8 cellular contexts compared by ENCODE assay signal in the genomic region with DNA sequence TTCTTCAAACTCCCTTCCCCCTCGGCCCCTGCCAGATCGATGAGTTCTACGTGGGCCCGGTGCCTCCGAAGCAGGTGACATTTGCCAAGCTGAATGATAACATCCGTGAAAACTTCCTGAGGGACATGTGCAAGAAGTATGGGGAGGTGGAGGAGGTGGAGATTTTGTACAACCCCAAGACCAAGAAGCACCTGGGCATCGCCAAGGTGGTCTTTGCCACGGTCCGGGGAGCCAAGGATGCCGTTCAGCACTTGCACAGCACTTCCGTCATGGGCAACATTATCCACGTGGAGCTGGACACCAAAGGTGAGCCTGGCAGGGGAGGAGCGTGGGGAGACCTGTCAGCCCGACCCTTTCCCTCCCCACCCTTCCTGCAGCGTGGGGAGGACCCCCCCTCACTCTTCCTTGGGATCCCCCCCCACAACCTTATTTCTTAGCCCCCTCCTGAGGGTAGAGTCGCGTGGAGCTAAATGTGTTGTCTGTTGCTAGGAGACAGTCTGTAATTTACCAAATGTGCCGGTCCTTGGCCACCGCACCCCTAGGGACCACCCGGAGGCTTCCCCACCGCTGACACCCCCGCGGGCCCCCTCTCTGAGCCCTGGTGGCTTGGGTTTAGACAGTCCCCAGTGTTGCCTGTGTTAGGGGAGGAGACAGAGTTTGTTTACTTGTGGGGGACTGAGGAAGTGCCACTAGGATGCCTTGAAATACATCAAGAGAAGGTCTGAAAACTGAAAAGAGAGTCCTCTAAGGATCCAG. TPM values are rescaled to one million over a fixed set of nuclear protein-coding genes. Genes with fewer than 3 reads are reported as not detected.
DNase-seq lines count a peak whose midpoint lies in the region; ATAC-seq and TF ChIP-seq lines count a peak whose summit lies in the region.

No MANE protein-coding gene starts in this region.

- H3K9me3 ChIP-seq in BLaER1 (no peaks in the 10 kb centered on the region), IMR-90 (ENCODE audit: control insufficient read depth, insufficient read depth, low read length) (no peaks in the 10 kb centered on the region), mesodermal cell (ENCODE audit: control insufficient read depth, low read length) (no peaks in the 10 kb centered on the region), aorta (ENCODE audit: control insufficient read depth, low read length) (no peaks in the 10 kb centered on the region)

- in situ Hi-C loops in IMR-90 (cut with MboI; ENCODE audit: low sequenced_read_pairs) = no loop called here

- H3K4me3 ChIP-seq in BLaER1 (peak overlapping the region; percentile 96), IMR-90 (ENCODE audit: insufficient read depth, low read depth, low read length) (peak overlapping the region; percentile 53), mesodermal cell (ENCODE audit: extremely low read depth, insufficient read depth, low read length, poor library complexity, severe bottlenecking) (peak overlapping the region; percentile 78), aorta (ENCODE audit: low read length in 2 of 2) (peak overlapping the region; percentile 97 to 98)

- peak overlapping the region; percentile 100 for H3K27ac ChIP-seq in BLaER1
- H3K27ac ChIP-seq in IMR-90 (ENCODE audit: insufficient read depth, low read length) = peak overlapping the region; percentile 19
- H3K27ac ChIP-seq in mesodermal cell (ENCODE audit: low read depth, low read length, severe bottlenecking) = peak overlapping the region; percentile 67
- no peak overlapping the region for H3K27ac ChIP-seq in aorta (ENCODE audit: low read depth in 1 of 2, low read length in 2 of 2)

- no TSS peak for BruUV-seq in IMR-90 (replicated peaks; lab: Mats Ljungman, UMichigan)

- peaks cover 0 to 6% (median 0%) of the 10 kb centered on the region in 5 experiments for H3K9me3 Mint-ChIP-seq in brain

- peak overlapping the region; percentile 29 for H2AFZ ChIP-seq in IMR-90 (replicated peaks; ENCODE audit: low read length, poor library complexity)

- peaks cover 16% of the 10 kb centered on the region for H3K27me3 Mint-ChIP-seq in brain

- H3K36me3 ChIP-seq in BLaER1 (peaks cover 36% of the 10 kb centered on the region), IMR-90 (ENCODE audit: control insufficient read depth, insufficient read depth, low read length) (peaks cover 34% of the 10 kb centered on the region), mesodermal cell (ENCODE audit: control insufficient read depth, insufficient read depth, low read length) (peaks cover 46% of the 10 kb centered on the region), aorta (ENCODE audit: control insufficient read depth in 1 of 2, insufficient read depth in 2 of 2, low read length in 1 of 2) (peaks cover 4 to 8% of the 10 kb centered on the region in 2 donors)

- H3K9ac ChIP-seq in BLaER1 (peak overlapping the region; percentile 100), IMR-90 (ENCODE audit: low read depth, low read length) (peak overlapping the region; percentile 91)

- ATAC-seq in IMR-90 (ENCODE audit: low read depth) (no peak), aorta (ENCODE audit: low FRiP score) (no peak), GM19467 (IDR thresholded peaks at IDR 0.05; ENCODE audit: unreplicated experiment) (no peak), GM18517 (IDR thresholded peaks at IDR 0.05; ENCODE audit: unreplicated experiment) (no peak)

- dilution Hi-C loops in IMR-90 (cut with HindIII; ENCODE audit: low sequenced_read_pairs, unreplicated experiment) = no loop called here

- peak overlapping the region; percentile 44; the same call in 1 of the 2 replicates for H3K23ac ChIP-seq in IMR-90 (ENCODE audit: low read depth, low read length)

- peak overlapping the region; percentile 20; the same call in 1 of the 2 replicates for H3K56ac ChIP-seq in IMR-90 (ENCODE audit: extremely low read depth, insufficient read depth, low read length)

- no peak overlapping the region for H2BK20ac ChIP-seq in IMR-90 (ENCODE audit: low read depth, low read length)

- peak overlapping the region; percentile 20 for H2AK9ac ChIP-seq in IMR-90 (replicated peaks; ENCODE audit: low read depth, low read length, poor library complexity)

- POLR2A ChIA-PET in IMR-90 (lab: Charles Lee; ENCODE audit: unreplicated experiment) = interaction anchor here (0.5 to 0.6 kb wide), 2 partner anchors 115 to 449 kb away, joined by 3 to 7 read pairs; no protein-coding TSS in a partner anchor

- H3K9me1 ChIP-seq in IMR-90 (ENCODE audit: insufficient read depth, low read length) = no peaks in the 10 kb centered on the region

- peaks cover 33% of the 10 kb centered on the region for H3K36me3 Mint-ChIP-seq in brain

- H3K4me1 ChIP-seq in BLaER1 (peaks cover 42% of the 10 kb centered on the region), IMR-90 (ENCODE audit: control insufficient read depth, insufficient read depth, low read length) (peaks cover 14% of the 10 kb centered on the region), mesodermal cell (ENCODE audit: control insufficient read depth, insufficient read depth, low read length, poor library complexity, severe bottlenecking) (peaks cover 11% of the 10 kb centered on the region), aorta (ENCODE audit: control insufficient read depth in 1 of 2, insufficient read depth in 2 of 2, low read length in 2 of 2) (no peaks in the 10 kb centered on the region)

- no peak for TF ChIP-seq POLR2A in IMR-90 (IDR thresholded peaks at IDR 0.05; ENCODE audit: low read depth, low read length)

- H3K4me3 Mint-ChIP-seq in brain = peak overlapping the region; percentile 86 to 97 (median 88)

- H3K18ac ChIP-seq in IMR-90 (ENCODE audit: low read depth, low read length) = no peak overlapping the region

- no peak overlapping the region for H2BK15ac ChIP-seq in IMR-90 (ENCODE audit: low read depth, low read length)

- intact Hi-C loops in IMR-90 (cut with micrococcal nuclease) = no loop called here
- intact Hi-C loops in aorta (cut with DNase I) = no loop called here

- peaks cover 42% of the 10 kb centered on the region for H3K4me1 Mint-ChIP-seq in brain

- TF ChIP-seq RAD21 in IMR-90 (IDR thresholded peaks at IDR 0.05; ENCODE audit: low read length) = no peak

- CTCF ChIA-PET in IMR-90 (lab: Yijun Ruan, JAX) = interaction anchor here (0.6 kb wide), 1 partner anchor 130 kb away, joined by 4 read pairs; no protein-coding TSS in a partner anchor

- no peak overlapping the region for H2BK5ac ChIP-seq in IMR-90 (ENCODE audit: low read depth, low read length, poor library complexity, severe bottlenecking)

- H4K20me1 ChIP-seq in BLaER1 = peaks cover 54% of the 10 kb centered on the region
- peaks cover 31% of the 10 kb centered on the region for H4K20me1 ChIP-seq in IMR-90 (ENCODE audit: insufficient read depth, low read length)

- peak overlapping the region; percentile 60; the same call in 1 of the 2 replicates for H2AK5ac ChIP-seq in IMR-90 (ENCODE audit: low read depth, low read length)

- no peak overlapping the region for H3K4ac ChIP-seq in IMR-90 (ENCODE audit: low read depth, low read length)

- DNase-seq in IMR-90 (no peak), aorta (peak in 1 of 2 donors; percentile 48), DMS 273 treated with DMSO at 0.1 percent for 48 hours (lab: John Stamatoyannopoulos, UW) (no peak)

- H3K4me2 ChIP-seq in BLaER1 (peak overlapping the region; percentile 93), IMR-90 (ENCODE audit: low read depth, low read length) (peak overlapping the region; percentile 91)

- H4K91ac ChIP-seq in IMR-90 (ENCODE audit: insufficient read depth, low read depth, low read length) = 0 out of 2 replicates have a peak overlapping the region, but pooled peaks have one; percentile 0

- TF ChIP-seq CTCF in IMR-90 (conservative IDR thresholded peaks at IDR 0.05; ENCODE audit: low read depth, low read length) = no peak
- no peak for TF ChIP-seq CTCF in brain (conservative IDR thresholded peaks at IDR 0.05)

- peaks cover 7 to 53% of the 10 kb centered on the region in 2 experiments; a peak in 3 of 4 replicates for H3K79me1 ChIP-seq in IMR-90 (ENCODE audit: low read depth in 1 of 2, low read length in 2 of 2)

- H3K27ac Mint-ChIP-seq in brain = peak overlapping the region; percentile 48 to 99 (median 92)

- H3K27me3 ChIP-seq in BLaER1 (no peaks in the 10 kb centered on the region), IMR-90 (ENCODE audit: control insufficient read depth, insufficient read depth, low read length) (no peaks in the 10 kb centered on the region), aorta (ENCODE audit: control insufficient read depth in 1 of 2, insufficient read depth in 2 of 2, low read length in 1 of 2) (no peaks in the 10 kb centered on the region)

- H3K14ac ChIP-seq in IMR-90 (replicated peaks; ENCODE audit: low read depth, low read length) = peak overlapping the region; percentile 8; the same call in 1 of the 2 replicates

- H4K5ac ChIP-seq in IMR-90 (ENCODE audit: low read depth, low read length) = no peak overlapping the region

- 3% methylated on average over 5 of the region's 23 CpGs; no CpG with 5 or more reads in 1 of the 2 experiments for WGBS in IMR-90 (ENCODE audit: extremely low coverage in 2 of 2, insufficient read length in 1 of 2), 2 experiments
- WGBS in mesodermal cell (ENCODE audit: insufficient coverage in 2 of 2), 2 experiments = 19 to 25% methylated on average over 7 to 15 of the region's 23 CpGs
- WGBS in aorta, 2 donors = 1% methylated on average over 23 of the region's 23 CpGs

- H4K8ac ChIP-seq in IMR-90 (ENCODE audit: low read depth in 2 of 2, low read length in 2 of 2) = no peak overlapping the region

- H2BK120ac ChIP-seq in IMR-90 (ENCODE audit: low read depth, low read length) = no peak overlapping the region

RNA-seq across cellular contexts. Expression of gene SETD1B, which starts 2.2 kb away (rescaled TPM):
- 0.83 and 0.90 TPM in 2 replicates for total RNA-seq in IMR-90 (2012; rRNA removed)
- polyA plus RNA-seq in IMR-90 (2012; rRNA removed) = 5.1 and 5.5 TPM in 2 replicates
- polyA plus RNA-seq in IMR-90 (2012; cell fraction: cytosol; rRNA removed) = 3.1 and 3.5 TPM in 2 replicates
- 14.8 and 15.1 TPM in 2 replicates for polyA plus RNA-seq in IMR-90 (2012; cell fraction: nucleus; rRNA removed; ENCODE audit: low replicate concordance)
- 7.1 TPM for polyA plus RNA-seq in brain (ENCODE audit: insufficient read depth, low read depth, low replicate concordance)
- polyA plus RNA-seq in mesodermal cell (2013, experiment 1 of 2) = 7.9 TPM
- polyA plus RNA-seq in mesodermal cell (2013, experiment 2 of 2) = 7.2 TPM
- 10 to 100 TPM; 30.9 to 31.9 TPM for total RNA-seq in aorta
- 10 to 100 TPM in 1 of 2 donors, 1 to 10 TPM in 1; 4.4 to 33.4 TPM for polyA plus RNA-seq in aorta

RNA-seq across cellular contexts. Expression of gene RHOF, which starts 12.5 kb away (rescaled TPM):
- total RNA-seq in IMR-90 (2012; rRNA removed) = 3.0 and 3.9 TPM in 2 replicates
- 5.1 and 5.3 TPM in 2 replicates for polyA plus RNA-seq in IMR-90 (2012; rRNA removed)
- 4.7 and 7.8 TPM in 2 replicates for polyA plus RNA-seq in IMR-90 (2012; cell fraction: cytosol; rRNA removed)
- polyA plus RNA-seq in IMR-90 (2012; cell fraction: nucleus; rRNA removed; ENCODE audit: low replicate concordance) = 14.0 and 15.7 TPM in 2 replicates
- 8.9 TPM for polyA plus RNA-seq in brain (ENCODE audit: insufficient read depth, low read depth, low replicate concordance)
- polyA plus RNA-seq in mesodermal cell (2013, experiment 1 of 2) = 21.6 TPM
- 20.1 TPM for polyA plus RNA-seq in mesodermal cell (2013, experiment 2 of 2)
- 10 to 100 TPM in 1 of 2 donors, 1 to 10 TPM in 1; 5.6 to 18.0 TPM for total RNA-seq in aorta
- polyA plus RNA-seq in aorta = 10 to 100 TPM in 1 of 2 donors, 1 to 10 TPM in 1; 5.2 to 12.5 TPM

RNA-seq across cellular contexts. Expression of gene HPD, which starts 52.7 kb away (rescaled TPM):
- total RNA-seq in IMR-90 (2012; rRNA removed) (0.18 TPM in 1 of 2 replicates, not detected in the other), aorta (1 to 10 TPM; 3.1 to 5.2 TPM)
- polyA plus RNA-seq in IMR-90 (2012; rRNA removed) (0.14 and 0.15 TPM in 2 replicates), brain (ENCODE audit: insufficient read depth, low read depth, low replicate concordance) (0.31 TPM), aorta (10 to 100 TPM in 1 of 2 donors, 1 to 10 TPM in 1; 6.6 to 14.4 TPM)
- polyA plus RNA-seq in IMR-90 (2012; cell fraction: cytosol; rRNA removed) = 0.08 and 0.13 TPM in 2 replicates
- 0.38 and 0.45 TPM in 2 replicates for polyA plus RNA-seq in IMR-90 (2012; cell fraction: nucleus; rRNA removed; ENCODE audit: low replicate concordance)
- 1.0 TPM for polyA plus RNA-seq in mesodermal cell (2013, experiment 1 of 2)
- 0.30 TPM for polyA plus RNA-seq in mesodermal cell (2013, experiment 2 of 2)

Comparison
In these comparisons a context has a peak if more than half of its experiments do, and no peak if none do; other contexts are left out.
1. H3K27ac ChIP-seq: peak in BLaER1 (single experiment), IMR-90 (single experiment) and mesodermal cell (single experiment); none in aorta (0 of 2).
2. Peak in every context shown above with its lines, with median percentiles within 50 percentile points of each other: H3K4me3 ChIP-seq.